ENCODE assay signal across 1 cellular context in the genomic region with DNA sequence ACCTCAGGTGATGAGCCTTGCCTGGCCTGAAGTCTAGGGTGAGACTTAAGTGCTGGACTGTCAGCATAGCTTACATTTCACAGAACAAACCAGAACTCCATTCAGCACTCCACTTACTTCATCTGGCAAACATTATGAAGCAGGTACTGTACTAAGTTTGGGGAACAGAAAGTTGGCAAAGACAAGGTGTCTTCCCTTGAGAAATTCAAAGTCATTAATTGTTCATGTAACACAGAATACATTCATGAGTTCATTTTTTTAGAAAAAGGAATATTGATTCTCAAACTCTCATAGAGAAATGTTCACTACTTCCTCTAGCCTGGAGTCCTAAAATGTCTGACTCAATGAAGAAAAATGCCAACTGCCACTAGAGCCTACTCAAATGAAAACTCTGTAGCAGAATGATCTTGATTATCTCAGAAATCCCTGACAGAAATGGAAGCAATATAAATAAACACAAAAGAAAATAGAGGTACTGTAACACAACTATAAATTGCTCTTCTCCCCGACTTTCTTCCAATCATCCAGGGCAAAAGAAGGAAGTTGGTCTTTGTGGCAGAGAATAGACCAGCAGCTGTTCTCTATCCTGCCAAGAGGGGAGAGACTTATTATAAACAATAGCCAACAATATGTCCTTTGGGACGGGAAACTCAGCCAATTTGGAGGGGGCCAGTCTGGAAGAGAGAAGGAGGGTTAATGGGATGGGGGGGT.
TF ChIP-seq lines count a peak whose summit lies in the region.

No MANE protein-coding gene starts in this region.

TF ChIP-seq in GM12878, 131 proteins besides CTCF, POLR2A, EP300 and RAD21 (continued from another document):
- TF ChIP-seq, protein P1, sequence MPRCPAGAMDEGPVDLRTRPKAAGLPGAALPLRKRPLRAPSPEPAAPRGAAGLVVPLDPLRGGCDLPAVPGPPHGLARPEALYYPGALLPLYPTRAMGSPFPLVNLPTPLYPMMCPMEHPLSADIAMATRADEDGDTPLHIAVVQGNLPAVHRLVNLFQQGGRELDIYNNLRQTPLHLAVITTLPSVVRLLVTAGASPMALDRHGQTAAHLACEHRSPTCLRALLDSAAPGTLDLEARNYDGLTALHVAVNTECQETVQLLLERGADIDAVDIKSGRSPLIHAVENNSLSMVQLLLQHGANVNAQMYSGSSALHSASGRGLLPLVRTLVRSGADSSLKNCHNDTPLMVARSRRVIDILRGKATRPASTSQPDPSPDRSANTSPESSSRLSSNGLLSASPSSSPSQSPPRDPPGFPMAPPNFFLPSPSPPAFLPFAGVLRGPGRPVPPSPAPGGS (IDR thresholded peaks at IDR 0.05; ENCODE audit: borderline replicate concordance, insufficient read depth, low read depth, low read length, poor library complexity, severe bottlenecking): no peak
- TF ChIP-seq, protein P2, sequence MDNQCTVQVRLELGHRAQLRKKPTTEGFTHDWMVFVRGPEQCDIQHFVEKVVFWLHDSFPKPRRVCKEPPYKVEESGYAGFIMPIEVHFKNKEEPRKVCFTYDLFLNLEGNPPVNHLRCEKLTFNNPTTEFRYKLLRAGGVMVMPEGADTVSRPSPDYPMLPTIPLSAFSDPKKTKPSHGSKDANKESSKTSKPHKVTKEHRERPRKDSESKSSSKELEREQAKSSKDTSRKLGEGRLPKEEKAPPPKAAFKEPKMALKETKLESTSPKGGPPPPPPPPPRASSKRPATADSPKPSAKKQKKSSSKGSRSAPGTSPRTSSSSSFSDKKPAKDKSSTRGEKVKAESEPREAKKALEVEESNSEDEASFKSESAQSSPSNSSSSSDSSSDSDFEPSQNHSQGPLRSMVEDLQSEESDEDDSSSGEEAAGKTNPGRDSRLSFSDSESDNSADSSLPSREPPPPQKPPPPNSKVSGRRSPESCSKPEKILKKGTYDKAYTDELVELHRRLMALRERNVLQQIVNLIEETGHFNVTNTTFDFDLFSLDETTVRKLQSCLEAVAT (IDR thresholded peaks at IDR 0.05): no peak
- TF ChIP-seq, protein P3, sequence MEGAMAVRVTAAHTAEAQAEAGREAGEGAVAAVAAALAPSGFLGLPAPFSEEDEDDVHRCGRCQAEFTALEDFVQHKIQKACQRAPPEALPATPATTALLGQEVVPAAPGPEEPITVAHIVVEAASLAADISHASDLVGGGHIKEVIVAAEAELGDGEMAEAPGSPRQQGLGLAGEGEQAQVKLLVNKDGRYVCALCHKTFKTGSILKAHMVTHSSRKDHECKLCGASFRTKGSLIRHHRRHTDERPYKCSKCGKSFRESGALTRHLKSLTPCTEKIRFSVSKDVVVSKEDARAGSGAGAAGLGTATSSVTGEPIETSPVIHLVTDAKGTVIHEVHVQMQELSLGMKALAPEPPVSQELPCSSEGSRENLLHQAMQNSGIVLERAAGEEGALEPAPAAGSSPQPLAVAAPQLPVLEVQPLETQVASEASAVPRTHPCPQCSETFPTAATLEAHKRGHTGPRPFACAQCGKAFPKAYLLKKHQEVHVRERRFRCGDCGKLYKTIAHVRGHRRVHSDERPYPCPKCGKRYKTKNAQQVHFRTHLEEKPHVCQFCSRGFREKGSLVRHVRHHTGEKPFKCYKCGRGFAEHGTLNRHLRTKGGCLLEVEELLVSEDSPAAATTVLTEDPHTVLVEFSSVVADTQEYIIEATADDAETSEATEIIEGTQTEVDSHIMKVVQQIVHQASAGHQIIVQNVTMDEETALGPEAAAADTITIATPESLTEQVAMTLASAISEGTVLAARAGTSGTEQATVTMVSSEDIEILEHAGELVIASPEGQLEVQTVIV (IDR thresholded peaks at IDR 0.05; ENCODE audit: borderline replicate concordance, partially characterized antibody): no peak
- TF ChIP-seq MYB (IDR thresholded peaks at IDR 0.05; ENCODE audit: borderline replicate concordance, low read depth, low read length): no peak
- peak; percentile 56; the same call in 1 of the 2 replicates for TF ChIP-seq BMI1 (IDR thresholded peaks at IDR 0.05; ENCODE audit: borderline replicate concordance)
- TF ChIP-seq TAF1 (IDR thresholded peaks at IDR 0.05; ENCODE audit: borderline replicate concordance, low read depth, low read length): no peak
- TF ChIP-seq HDAC6 (IDR thresholded peaks at IDR 0.05; ENCODE audit: unreplicated experiment): no peak
- no peak for TF ChIP-seq POLR2AphosphoS2 (IDR thresholded peaks at IDR 0.05; ENCODE audit: low read depth, low read length)
- TF ChIP-seq JUND (IDR thresholded peaks at IDR 0.05; ENCODE audit: low read depth, low read length): no peak
- TF ChIP-seq FOXK2 (IDR thresholded peaks at IDR 0.05): no peak
- TF ChIP-seq, protein P4, sequence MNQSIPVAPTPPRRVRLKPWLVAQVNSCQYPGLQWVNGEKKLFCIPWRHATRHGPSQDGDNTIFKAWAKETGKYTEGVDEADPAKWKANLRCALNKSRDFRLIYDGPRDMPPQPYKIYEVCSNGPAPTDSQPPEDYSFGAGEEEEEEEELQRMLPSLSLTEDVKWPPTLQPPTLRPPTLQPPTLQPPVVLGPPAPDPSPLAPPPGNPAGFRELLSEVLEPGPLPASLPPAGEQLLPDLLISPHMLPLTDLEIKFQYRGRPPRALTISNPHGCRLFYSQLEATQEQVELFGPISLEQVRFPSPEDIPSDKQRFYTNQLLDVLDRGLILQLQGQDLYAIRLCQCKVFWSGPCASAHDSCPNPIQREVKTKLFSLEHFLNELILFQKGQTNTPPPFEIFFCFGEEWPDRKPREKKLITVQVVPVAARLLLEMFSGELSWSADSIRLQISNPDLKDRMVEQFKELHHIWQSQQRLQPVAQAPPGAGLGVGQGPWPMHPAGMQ (IDR thresholded peaks at IDR 0.05; ENCODE audit: borderline replicate concordance): no peak
- no peak for TF ChIP-seq RAD51 (IDR thresholded peaks at IDR 0.05)
